Comparison of ENCODE assay signal across 7 cellular contexts in the genomic region with DNA sequence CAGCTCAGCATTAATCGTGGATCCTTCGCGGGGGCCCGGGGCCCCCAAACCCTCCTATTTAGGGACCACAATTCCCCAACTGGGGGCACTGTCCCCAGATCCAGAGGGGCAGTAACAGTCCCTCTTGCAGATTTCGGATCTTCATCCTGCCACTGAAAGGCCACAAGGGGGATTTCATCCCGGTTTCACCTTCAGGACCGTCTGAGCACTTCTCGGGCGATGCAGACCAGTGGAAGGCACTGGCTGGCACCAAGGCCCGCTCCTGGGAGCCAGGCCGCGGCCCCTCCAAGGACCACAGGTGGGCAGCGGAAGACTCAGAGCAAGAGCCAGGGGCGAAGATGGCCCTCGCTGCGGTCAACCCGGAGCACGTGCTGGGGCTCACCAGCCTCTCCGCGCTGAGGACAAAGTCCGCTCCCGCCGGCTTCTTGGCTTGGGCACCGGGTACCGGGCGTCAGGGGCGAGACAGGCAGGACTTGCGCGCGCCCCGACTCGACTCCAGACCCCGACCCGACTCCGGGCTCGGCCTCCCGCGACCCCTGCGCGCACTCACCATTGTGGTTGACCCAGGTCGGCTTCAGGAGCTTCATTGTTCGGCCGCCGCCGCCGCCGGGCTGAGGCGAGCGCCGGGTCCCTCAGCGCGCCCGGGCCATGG. TPM values are rescaled to one million over a fixed set of nuclear protein-coding genes. Genes with fewer than 3 reads are reported as not detected.
DNase-seq lines count a peak whose midpoint lies in the region; ATAC-seq, FAIRE-seq and TF ChIP-seq lines count a peak whose summit lies in the region.

No MANE protein-coding gene starts in this region.

- peak overlapping the region; percentile 50 for H3K9ac ChIP-seq in endocrine pancreas (ENCODE audit: control insufficient read depth, insufficient read depth, low read length)

- no peak for FAIRE-seq in urothelium cell line (lab: Jason Lieb, UNC)

- H3K4me3 Mint-ChIP-seq in T-helper 17 cell = peak overlapping the region; percentile 94

- peak; percentile 7 for ATAC-seq in HG02885 (IDR thresholded peaks at IDR 0.05; ENCODE audit: poor library complexity, unreplicated experiment)
- no peak for ATAC-seq in T-helper 17 cell
- ATAC-seq in GM18858 (IDR thresholded peaks at IDR 0.05; ENCODE audit: unreplicated experiment) = no peak

- CTCF ChIA-PET in GM10248 (lab: Yijun Ruan, JAX) = no interaction called here

- no peaks in the 10 kb centered on the region for H3K27me3 ChIP-seq in endocrine pancreas (ENCODE audit: control insufficient read depth, insufficient read depth, low read length)

- H3K36me3 ChIP-seq in endocrine pancreas (ENCODE audit: control insufficient read depth, insufficient read depth, low read length) = peaks cover 2% of the 10 kb centered on the region

- peaks cover 40% of the 10 kb centered on the region for H3K4me1 Mint-ChIP-seq in T-helper 17 cell

- peaks cover 3% of the 10 kb centered on the region for H3K36me3 Mint-ChIP-seq in T-helper 17 cell (ENCODE audit: low read depth)

- peak; percentile 27 for DNase-seq in GM10248 (ENCODE audit: extremely low spot score)
- peak in 2 of 3 donors; percentile 14 to 22 for DNase-seq in T-helper 17 cell
- DNase-seq in mucosa of gallbladder (ENCODE audit: low spot score) = peak; percentile 58
- peak; percentile 39 for DNase-seq in urothelium cell line (ENCODE audit: low spot score)

- H3K9me3 ChIP-seq in T-helper 17 cell (ENCODE audit: control insufficient read depth, low read length, poor library complexity, severe bottlenecking) (no peaks in the 10 kb centered on the region), endocrine pancreas (ENCODE audit: control insufficient read depth, low read length) (no peaks in the 10 kb centered on the region)

- H3K27ac Mint-ChIP-seq in T-helper 17 cell = peak overlapping the region; percentile 90

- H3K4me1 ChIP-seq in endocrine pancreas (ENCODE audit: control insufficient read depth, insufficient read depth, low read length) = peaks cover 4% of the 10 kb centered on the region

- peak overlapping the region; percentile 63 for H3K4me3 ChIP-seq in endocrine pancreas (ENCODE audit: control insufficient read depth, insufficient read depth, low read length)

- no peaks in the 10 kb centered on the region for H3K27me3 Mint-ChIP-seq in T-helper 17 cell

- POLR2A ChIA-PET in GM10248 (lab: Yijun Ruan, JAX) = interaction anchor here (1.0 to 1.5 kb wide), 3 partner anchors 13 to 252 kb away, joined by 3 to 5 read pairs (median 4); partner anchors contain the start of gene SLC25A1

- TF ChIP-seq CTCF in GM10248 (IDR thresholded peaks at IDR 0.05; ENCODE audit: control extremely low read depth, extremely low read depth, low read depth, missing control alignments) = no peak

RNA-seq across cellular contexts. Expression of gene HIRA, which starts 0.5 kb away (rescaled TPM):
- 10 to 100 TPM; 23.1 to 24.9 TPM for total RNA-seq in T-helper 17 cell
- 25.2 TPM for total RNA-seq in mucosa of gallbladder

RNA-seq across cellular contexts. Expression of gene MRPL40, which starts 1.3 kb away (rescaled TPM):
- 10 to 100 TPM; 10.2 to 11.1 TPM for total RNA-seq in T-helper 17 cell
- 25.7 TPM for total RNA-seq in mucosa of gallbladder

RNA-seq across cellular contexts. Expression of gene C22orf39, which starts 16.5 kb away (rescaled TPM):
- total RNA-seq in T-helper 17 cell (10 to 100 TPM; 31.6 to 32.7 TPM), mucosa of gallbladder (33.3 TPM)

RNA-seq across cellular contexts. Expression of gene UFD1, which starts 48.0 kb away (rescaled TPM):
- total RNA-seq in T-helper 17 cell = 10 to 100 TPM; 76.3 to 79.2 TPM
- total RNA-seq in mucosa of gallbladder = 50.4 TPM

RNA-seq across cellular contexts. Expression of gene CDC45, which starts 48.7 kb away (rescaled TPM):
- under 1 TPM; 0.32 to 0.37 TPM for total RNA-seq in T-helper 17 cell
- total RNA-seq in mucosa of gallbladder = 1.6 TPM
